1 cellular context compared by ENCODE assay signal in the genomic region with DNA sequence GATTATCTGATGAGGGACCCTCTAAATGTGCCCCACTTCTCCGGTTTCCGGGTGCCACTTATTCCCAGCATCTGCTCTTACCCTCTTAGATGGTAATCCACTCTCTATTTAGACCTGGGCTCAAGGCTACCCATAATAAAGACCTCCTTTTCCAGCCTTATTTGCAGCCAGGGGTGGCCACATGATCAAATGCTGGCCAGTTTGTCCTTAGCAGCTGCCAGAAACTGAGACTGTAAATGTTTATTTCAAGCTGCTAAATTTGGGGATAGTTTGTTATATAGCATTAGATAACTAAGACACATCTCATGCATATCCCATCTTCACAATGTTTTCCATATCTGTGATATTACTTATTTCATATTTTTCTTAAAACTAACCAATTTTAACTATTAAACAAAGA.
TF ChIP-seq lines count a peak whose summit lies in the region.

No MANE protein-coding gene starts in this region.

TF ChIP-seq in A549, 52 proteins besides CTCF, POLR2A, EP300 and RAD21 (continued from another document):
- TF ChIP-seq, protein P1, sequence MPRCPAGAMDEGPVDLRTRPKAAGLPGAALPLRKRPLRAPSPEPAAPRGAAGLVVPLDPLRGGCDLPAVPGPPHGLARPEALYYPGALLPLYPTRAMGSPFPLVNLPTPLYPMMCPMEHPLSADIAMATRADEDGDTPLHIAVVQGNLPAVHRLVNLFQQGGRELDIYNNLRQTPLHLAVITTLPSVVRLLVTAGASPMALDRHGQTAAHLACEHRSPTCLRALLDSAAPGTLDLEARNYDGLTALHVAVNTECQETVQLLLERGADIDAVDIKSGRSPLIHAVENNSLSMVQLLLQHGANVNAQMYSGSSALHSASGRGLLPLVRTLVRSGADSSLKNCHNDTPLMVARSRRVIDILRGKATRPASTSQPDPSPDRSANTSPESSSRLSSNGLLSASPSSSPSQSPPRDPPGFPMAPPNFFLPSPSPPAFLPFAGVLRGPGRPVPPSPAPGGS (IDR thresholded peaks at IDR 0.05) = no peak
- TF ChIP-seq JUN (IDR thresholded peaks at IDR 0.05) (no peak), PHF8 (IDR thresholded peaks at IDR 0.05; ENCODE audit: borderline replicate concordance, low read depth) (no peak), KDM5A (IDR thresholded peaks at IDR 0.05) (no peak), NPAS2 (CRISPR knock-in tag; IDR thresholded peaks at IDR 0.05; ENCODE audit: borderline replicate concordance) (no peak), FOSB (CRISPR knock-in tag; IDR thresholded peaks at IDR 0.05) (no peak), HDAC2 (IDR thresholded peaks at IDR 0.05) (no peak), MAZ (IDR thresholded peaks at IDR 0.05; ENCODE audit: borderline replicate concordance, low read depth, low read length) (no peak)
- TF ChIP-seq, protein P2, sequence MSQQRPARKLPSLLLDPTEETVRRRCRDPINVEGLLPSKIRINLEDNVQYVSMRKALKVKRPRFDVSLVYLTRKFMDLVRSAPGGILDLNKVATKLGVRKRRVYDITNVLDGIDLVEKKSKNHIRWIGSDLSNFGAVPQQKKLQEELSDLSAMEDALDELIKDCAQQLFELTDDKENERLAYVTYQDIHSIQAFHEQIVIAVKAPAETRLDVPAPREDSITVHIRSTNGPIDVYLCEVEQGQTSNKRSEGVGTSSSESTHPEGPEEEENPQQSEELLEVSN (IDR thresholded peaks at IDR 0.05; ENCODE audit: borderline replicate concordance, low read depth) = no peak
- TF ChIP-seq, protein P3, sequence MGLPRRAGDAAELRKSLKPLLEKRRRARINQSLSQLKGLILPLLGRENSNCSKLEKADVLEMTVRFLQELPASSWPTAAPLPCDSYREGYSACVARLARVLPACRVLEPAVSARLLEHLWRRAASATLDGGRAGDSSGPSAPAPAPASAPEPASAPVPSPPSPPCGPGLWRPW (IDR thresholded peaks at IDR 0.05) = no peak
